ENCODE assay signal across 8 cellular contexts in the genomic region with DNA sequence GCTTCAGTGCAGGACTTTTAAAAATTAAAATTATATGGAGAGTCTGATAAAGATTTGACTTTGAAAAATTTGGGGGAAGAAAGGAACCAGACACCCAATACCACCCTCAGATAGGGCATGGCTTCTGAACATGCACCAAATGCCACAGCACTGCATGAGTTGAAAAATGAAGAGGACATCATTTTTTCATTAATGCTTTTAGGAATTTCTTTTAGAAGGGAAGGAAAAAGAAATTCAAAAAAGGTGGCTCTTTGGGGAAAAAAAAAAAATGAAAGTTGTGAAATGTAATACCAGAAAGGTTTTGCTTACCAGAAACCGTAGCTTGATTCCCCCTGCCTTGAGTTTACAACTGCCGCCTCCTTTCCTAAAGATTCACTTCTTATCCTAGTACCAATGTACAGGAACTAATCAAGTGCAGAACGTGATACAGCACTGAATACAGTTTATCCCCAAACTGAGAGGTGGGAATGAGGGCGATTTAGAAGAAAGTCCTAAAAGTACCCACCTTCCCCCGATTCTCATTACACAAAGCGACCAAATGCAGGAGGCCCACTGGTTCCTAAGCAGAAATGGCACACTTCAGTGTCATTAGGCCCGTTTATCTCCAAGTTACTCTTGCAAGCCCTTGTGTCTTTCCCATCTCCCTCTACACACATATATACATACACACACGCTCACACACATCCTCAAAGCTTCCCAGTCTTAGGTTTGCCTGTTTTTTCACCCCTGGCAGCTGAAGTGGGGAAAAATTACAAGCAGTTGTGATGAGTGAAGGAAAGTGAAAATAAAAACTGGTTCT. TPM values are rescaled to one million over a fixed set of nuclear protein-coding genes. Genes with fewer than 3 reads are reported as not detected.
DNase-seq lines count a peak whose midpoint lies in the region; ATAC-seq and TF ChIP-seq lines count a peak whose summit lies in the region.

No MANE protein-coding gene starts in this region.

- H3K4me3 ChIP-seq in heart right ventricle = peak overlapping the region; percentile 8 to 94 (median 76)
- H3K4me3 ChIP-seq in lung = peak overlapping the region; percentile 17
- peak overlapping the region; percentile 30 for H3K4me3 ChIP-seq in urinary bladder (ENCODE audit: low read depth, low read length)

- DNase-seq in heart right ventricle (no peak), left cardiac atrium (no peak), amniotic epithelial cell (ENCODE audit: low read depth) (peak; percentile 29), lung (ENCODE audit: low spot score) (no peak), T1000 (lab: John Stamatoyannopoulos, UW) (no peak), D341Med (ENCODE audit: low spot score) (no peak)

- ATAC-seq in heart right ventricle = no peak
- ATAC-seq in left cardiac atrium = no peak
- no peak for ATAC-seq in lung (ENCODE audit: insufficient read depth, low FRiP score)
- no peak for ATAC-seq in HG03175 (IDR thresholded peaks at IDR 0.05; ENCODE audit: unreplicated experiment)

- H3K9me3 ChIP-seq in heart right ventricle (no peaks in the 10 kb centered on the region), lung (ENCODE audit: control insufficient read depth in 2 of 2, insufficient read depth in 1 of 2, low read length in 1 of 2) (no peaks in the 10 kb centered on the region)

- H3K4me1 ChIP-seq in heart right ventricle = peaks cover 14 to 67% (median 63%) of the 10 kb centered on the region in 9 donors
- peaks cover 0 to 26% of the 10 kb centered on the region in 2 donors for H3K4me1 ChIP-seq in lung (ENCODE audit: control insufficient read depth in 2 of 2, insufficient read depth in 2 of 2, low read length in 2 of 2)
- H3K4me1 ChIP-seq in urinary bladder (ENCODE audit: insufficient read depth) = no peaks in the 10 kb centered on the region

- H3K36me3 ChIP-seq in heart right ventricle (peaks cover 4 to 45% (median 12%) of the 10 kb centered on the region in 9 donors), lung (ENCODE audit: control insufficient read depth in 2 of 2, insufficient read depth in 2 of 2, low read length in 2 of 2) (peaks cover 6% of the 10 kb centered on the region in 2 donors), urinary bladder (ENCODE audit: insufficient read depth) (peaks cover 2% of the 10 kb centered on the region)

- TF ChIP-seq CTCF in heart right ventricle (IDR thresholded peaks at IDR 0.05) (no peak), lung (IDR thresholded peaks at IDR 0.05; ENCODE audit: control extremely low read depth, extremely low read depth) (no peak)

- 23 to 25% methylated on average over 8 of the region's 8 CpGs for WGBS in heart right ventricle, 2 donors
- WGBS in lung, 2 donors = 21 to 24% methylated on average over 8 of the region's 8 CpGs
- 18% methylated on average over 8 of the region's 8 CpGs for WGBS in urinary bladder

- intact Hi-C loops in heart right ventricle (cut with DNase I) (no loop called here), left cardiac atrium (cut with DNase I) (no loop called here)

- H3K27me3 ChIP-seq in heart right ventricle (no peaks in the 10 kb centered on the region), lung (ENCODE audit: control insufficient read depth, insufficient read depth) (no peaks in the 10 kb centered on the region)

- H3K27ac ChIP-seq in heart right ventricle (peak overlapping the region; percentile 59 to 98 (median 93)), lung (ENCODE audit: low read depth in 1 of 2, low read length in 1 of 2) (peak overlapping the region; percentile 72 to 91), urinary bladder (ENCODE audit: low read depth) (peak overlapping the region; percentile 78)

RNA-seq across cellular contexts. Expression of gene PPP1R10, which starts 2.8 kb away (rescaled TPM):
- total RNA-seq in heart right ventricle = 10 to 100 TPM; 24.9 to 51.1 (median 33.1) TPM
- polyA plus RNA-seq in heart right ventricle = 10 to 100 TPM in 1 of 2 donors, 1 to 10 TPM in 1; 7.8 to 17.0 TPM
- 10 to 100 TPM; 37.3 to 42.1 TPM for total RNA-seq in left cardiac atrium
- 10 to 100 TPM; 36.9 to 73.4 TPM for total RNA-seq in lung
- 10 to 100 TPM; 21.5 to 22.1 TPM for polyA plus RNA-seq in lung
- 18.2 TPM for total RNA-seq in urinary bladder
- 25.6 TPM for polyA plus RNA-seq in urinary bladder

RNA-seq across cellular contexts. Expression of gene MRPS18B, which starts 3.4 kb away (rescaled TPM):
- total RNA-seq in heart right ventricle = 100 to 1,000 TPM; 106 to 144 (median 127) TPM
- polyA plus RNA-seq in heart right ventricle = 100 to 1,000 TPM in 1 of 2 donors, 10 to 100 TPM in 1; 48.4 to 169 TPM
- 10 to 100 TPM; 71.1 to 74.7 TPM for total RNA-seq in left cardiac atrium
- total RNA-seq in lung = 10 to 100 TPM; 24.9 to 57.2 TPM
- 10 to 100 TPM; 50.1 to 81.5 TPM for polyA plus RNA-seq in lung
- 64.7 TPM for total RNA-seq in urinary bladder
- 58.6 TPM for polyA plus RNA-seq in urinary bladder

RNA-seq across cellular contexts. Expression of gene ATAT1, which starts 12.4 kb away (rescaled TPM):
- total RNA-seq in heart right ventricle (1 to 10 TPM; 1.8 to 4.6 (median 2.8) TPM), left cardiac atrium (1 to 10 TPM; 2.7 to 3.8 TPM), lung (10 to 100 TPM; 10.1 to 13.3 TPM), urinary bladder (9.4 TPM)
- polyA plus RNA-seq in heart right ventricle (1 to 10 TPM; 3.2 to 4.5 TPM), lung (1 to 10 TPM; 5.5 to 5.6 TPM), urinary bladder (7.6 TPM)

RNA-seq across cellular contexts. Expression of gene C6orf136, which starts 32.7 kb away (rescaled TPM):
- total RNA-seq in heart right ventricle = 10 to 100 TPM; 39.8 to 77.4 (median 53.3) TPM
- polyA plus RNA-seq in heart right ventricle = 100 to 1,000 TPM in 1 of 2 donors, 10 to 100 TPM in 1; 42.4 to 134 TPM
- 10 to 100 TPM; 30.1 to 39.3 TPM for total RNA-seq in left cardiac atrium
- 10 to 100 TPM in 1 of 2 donors, 1 to 10 TPM in 1; 5.1 to 17.4 TPM for total RNA-seq in lung
- 10 to 100 TPM in 1 of 2 donors, 1 to 10 TPM in 1; 9.2 to 26.0 TPM for polyA plus RNA-seq in lung
- total RNA-seq in urinary bladder = 6.3 TPM
- polyA plus RNA-seq in urinary bladder = 15.9 TPM

RNA-seq across cellular contexts. Expression of gene ABCF1, which starts 43.0 kb away (rescaled TPM):
- 10 to 100 TPM; 37.1 to 49.1 (median 42.1) TPM for total RNA-seq in heart right ventricle
- polyA plus RNA-seq in heart right ventricle = 10 to 100 TPM; 32.6 to 36.6 TPM
- 10 to 100 TPM; 30.7 to 45.9 TPM for total RNA-seq in left cardiac atrium
- 10 to 100 TPM; 28.8 to 55.4 TPM for total RNA-seq in lung
- 10 to 100 TPM; 25.8 to 43.5 TPM for polyA plus RNA-seq in lung
- total RNA-seq in urinary bladder = 16.0 TPM
- 42.8 TPM for polyA plus RNA-seq in urinary bladder

Comparison
In these comparisons a context has a peak if more than half of its experiments do, and no peak if none do; other contexts are left out.
1. H3K4me3 ChIP-seq: peak in every context shown above with its lines; median percentile 76 in heart right ventricle; 30 in urinary bladder; 17 in lung.